ENCODE assay signal across 32 cellular contexts in genomic region chr17:72920513-72920912, GRCh38.
"Had no signal": no experiment of that assay in that cellular context is flagged by ENCODE, and none has a peak within 500 bp of the region (broad histone marks: within the 10 kb centered on the region; RNA-seq: fewer than 3 reads in every experiment).

No MANE protein-coding gene starts in this region.

- H3K4me3 Mint-ChIP-seq: naive thymus-derived CD8-positive, alpha-beta T cell; natural killer cell treated with Interleukin-12 subunit alpha and Interleukin-12 subunit beta and Interleukin-15 and Interleukin-18, amount 100 ng/mL, for 72 hours; neural progenitor cell; stimulated activated memory B cell treated with anti-CD40 and anti-IgM and Interleukin-4, amounts not matched to agents 10 μg/mL and 1 μg/mL and 100 μg/mL, for 72 hours; stimulated activated naive CD8-positive, alpha-beta T cell treated with anti-CD3 and anti-CD28 coated beads, Interleukin-15, amount 100 ng/mL, for 72 hours; type B pancreatic cell had no signal

- H3K9me3 Mint-ChIP-seq: naive thymus-derived CD8-positive, alpha-beta T cell; natural killer cell treated with Interleukin-12 subunit alpha and Interleukin-12 subunit beta and Interleukin-15 and Interleukin-18, amount 100 ng/mL, for 72 hours; stimulated activated memory B cell treated with anti-CD40 and anti-IgM and Interleukin-4, amounts not matched to agents 10 μg/mL and 1 μg/mL and 100 μg/mL, for 72 hours; stimulated activated naive CD8-positive, alpha-beta T cell treated with anti-CD3 and anti-CD28 coated beads, Interleukin-15, amount 100 ng/mL, for 72 hours had no signal

- H3K36me3 ChIP-seq: neural progenitor cell, ovary, transverse colon, upper lobe of right lung, vagina had no signal

- H3K9me3 ChIP-seq: ovary, psoas muscle, spleen, suprapubic skin, testis, tibial artery, transverse colon, upper lobe of right lung, vagina had no signal

- H3K4me3 ChIP-seq: neural progenitor cell, ovary, psoas muscle, skin epidermis, smooth muscle cell, spleen, suprapubic skin, testis, tibial artery, transverse colon, upper lobe of right lung, vagina had no signal

- H3K4me1 Mint-ChIP-seq: stimulated activated memory B cell treated with anti-CD40 and anti-IgM and Interleukin-4, amounts not matched to agents 10 μg/mL and 1 μg/mL and 100 μg/mL, for 72 hours; stimulated activated naive CD8-positive, alpha-beta T cell treated with anti-CD3 and anti-CD28 coated beads, Interleukin-15, amount 100 ng/mL, for 72 hours had no signal

- H3K36me3 Mint-ChIP-seq: natural killer cell treated with Interleukin-12 subunit alpha and Interleukin-12 subunit beta and Interleukin-15 and Interleukin-18, amount 100 ng/mL, for 72 hours had no signal

- DNase-seq: naive thymus-derived CD8-positive, alpha-beta T cell; nephron progenitor cell; occipital lobe; ovary; posterior cingulate gyrus; psoas muscle; right cardiac atrium; spleen; stimulated activated CD4-positive, alpha-beta T cell treated with anti-CD3 and anti-CD28 coated beads, Interleukin-12 subunit alpha, Interleukin-12 subunit beta, amount 100 ng/mL, for 4 hours; stimulated activated CD4-positive, alpha-beta T cell treated with anti-CD3 and anti-CD28 coated beads, Interleukin-1b, Interleukin-23, amount 100 ng/mL, for 48 hours; stimulated activated CD4-positive, alpha-beta T cell treated with anti-CD3 and anti-CD28 coated beads, Interleukin-4, amount 100 ng/mL, for 1 hour; stimulated activated CD4-positive, alpha-beta T cell treated with anti-CD3 and anti-CD28 coated beads, Interleukin-4, amount 100 ng/mL, for 4 hours; stimulated activated CD8-positive, alpha-beta memory T cell treated with anti-CD3 and anti-CD28 coated beads, Interleukin-4, amount 100 ng/mL, for 48 hours; stimulated activated naive CD4-positive, alpha-beta T cell; stimulated activated naive CD8-positive, alpha-beta T cell treated with anti-CD3 and anti-CD28 coated beads, Interleukin-15, amount 100 ng/mL, for 72 hours; stimulated activated naive CD8-positive, alpha-beta T cell treated with anti-CD3 and anti-CD28 coated beads, Interleukin-15, Interleukin-2, amounts not matched to agents 100 U/mL and 50 U/mL, for 24 hours; substantia nigra; testis; tibial artery; transverse colon; upper lobe of right lung had no signal

- H3K27ac Mint-ChIP-seq: natural killer cell treated with Interleukin-12 subunit alpha and Interleukin-12 subunit beta and Interleukin-15 and Interleukin-18, amount 100 ng/mL, for 72 hours; nephron progenitor cell; neural progenitor cell; progenitor cell of endocrine pancreas; stimulated activated memory B cell treated with anti-CD40 and anti-IgM and Interleukin-4, amounts not matched to agents 10 μg/mL and 1 μg/mL and 100 μg/mL, for 72 hours; stimulated activated naive CD8-positive, alpha-beta T cell treated with anti-CD3 and anti-CD28 coated beads, Interleukin-15, amount 100 ng/mL, for 72 hours; type B pancreatic cell had no signal

- H3K27ac ChIP-seq: neural progenitor cell, ovary, parathyroid adenoma, psoas muscle, skin epidermis, spleen, suprapubic skin, testis, tibial artery, transverse colon, upper lobe of right lung, vagina had no signal

- H3K27me3 Mint-ChIP-seq: naive thymus-derived CD8-positive, alpha-beta T cell; natural killer cell treated with Interleukin-12 subunit alpha and Interleukin-12 subunit beta and Interleukin-15 and Interleukin-18, amount 100 ng/mL, for 72 hours; stimulated activated memory B cell treated with anti-CD40 and anti-IgM and Interleukin-4, amounts not matched to agents 10 μg/mL and 1 μg/mL and 100 μg/mL, for 72 hours; stimulated activated naive CD8-positive, alpha-beta T cell treated with anti-CD3 and anti-CD28 coated beads, Interleukin-15, amount 100 ng/mL, for 72 hours; type B pancreatic cell had no signal

- ATAC-seq: naive thymus-derived CD8-positive, alpha-beta T cell; psoas muscle; right cardiac atrium; sciatic nerve; stimulated activated memory B cell treated with anti-CD40 and anti-IgM and Interleukin-4, amounts not matched to agents 10 μg/mL and 1 μg/mL and 100 μg/mL, for 72 hours; stimulated activated naive CD8-positive, alpha-beta T cell treated with anti-CD3 and anti-CD28 coated beads, Interleukin-15, amount 100 ng/mL, for 72 hours; stimulated activated naive CD8-positive, alpha-beta T cell treated with anti-CD3 and anti-CD28 coated beads, Interleukin-15, Interleukin-2, amounts not matched to agents 100 U/mL and 50 U/mL, for 24 hours; upper lobe of right lung had no signal

- H3K4me1 ChIP-seq: neural progenitor cell, parathyroid adenoma, psoas muscle, spleen, suprapubic skin, testis, tibial artery, transverse colon, upper lobe of right lung, vagina had no signal
